Comparison of ENCODE assay signal across 10 cellular contexts in the genomic region with DNA sequence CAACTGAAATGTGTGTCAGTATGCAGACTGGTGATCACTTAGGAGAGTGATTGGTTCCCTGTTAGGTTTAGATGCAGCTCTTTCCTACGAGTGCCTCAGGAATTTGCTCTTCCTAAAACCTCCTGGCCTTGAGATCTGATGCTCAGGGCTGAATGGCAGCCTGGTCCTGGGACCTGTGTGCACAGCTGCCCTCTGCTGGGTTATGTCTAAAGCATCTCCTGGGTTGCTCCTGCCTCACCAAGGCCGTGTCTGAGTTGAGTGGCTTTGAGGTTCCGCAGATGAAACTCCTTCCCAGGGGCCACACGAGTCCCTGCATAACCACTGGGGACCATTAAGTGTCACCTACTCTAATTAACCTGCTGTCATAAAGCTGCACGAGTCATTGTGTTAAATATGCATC. TPM values are rescaled to one million over a fixed set of nuclear protein-coding genes. Genes with fewer than 3 reads are reported as not detected.
DNase-seq lines count a peak whose midpoint lies in the region; ATAC-seq, FAIRE-seq and TF ChIP-seq lines count a peak whose summit lies in the region.
"Had no signal": no experiment of that assay in that cellular context is flagged by ENCODE, and none has a peak within 500 bp of the region (broad histone marks: within the 10 kb centered on the region; RNA-seq: fewer than 3 reads in every experiment).

No MANE protein-coding gene starts in this region.

- no peaks in the 10 kb centered on the region; a peak in 1 of 7 replicates for H3K4me1 ChIP-seq in H1 (replicated peaks in 1 of 4; ENCODE audit: control insufficient read depth in 3 of 4, insufficient read depth in 4 of 4, low read length in 3 of 4)
- H3K4me1 ChIP-seq: HAP-1, prostate gland had no signal

- no peaks in the 10 kb centered on the region for H3K79me2 ChIP-seq in H1 (ENCODE audit: control insufficient read depth in 1 of 2, insufficient read depth in 2 of 2, low read length in 2 of 2)

- no peak for FAIRE-seq in H1 (lab: Jason Lieb, UNC)

- H2AFZ ChIP-seq in H1 (ENCODE audit: low read length): no peak overlapping the region

- DNase-seq in DMS53 (lab: John Stamatoyannopoulos, UW) (peak; percentile 48), DMS53 treated with DMSO at 0.1 percent for 48 hours (lab: John Stamatoyannopoulos, UW; ENCODE audit: unreplicated experiment) (no peak), NAMALWA (ENCODE audit: low spot score) (peak; percentile 15), H1 (ENCODE audit: low read depth in 1 of 2, low spot score in 2 of 2) (no peak), pons (ENCODE audit: low spot score) (peak; percentile 91), NCI-H1694 (lab: John Stamatoyannopoulos, UW) (no peak), A172 (ENCODE audit: low spot score) (no peak)

- H3K9me3 ChIP-seq in H1 (ENCODE audit: insufficient read depth in 2 of 2, low read depth in 1 of 2, low read length in 1 of 2): no peaks in the 10 kb centered on the region
- H3K9me3 ChIP-seq: HAP-1, prostate gland had no signal

- H3K27me3 ChIP-seq in H1 (replicated peaks in 1 of 4; ENCODE audit: control insufficient read depth in 3 of 4, extremely low read depth in 1 of 4, insufficient read depth in 3 of 4, low read length in 3 of 4): no peaks in the 10 kb centered on the region

- no peaks in the 10 kb centered on the region for H3K23me2 ChIP-seq in H1 (ENCODE audit: low read depth, low read length)

- no peak overlapping the region for H4K5ac ChIP-seq in H1 (ENCODE audit: insufficient read length, low read depth, low read length)

- no peak overlapping the region for H2BK120ac ChIP-seq in H1 (replicated peaks; ENCODE audit: low read depth, low read length)

- TF ChIP-seq RAD21 in H1 (IDR thresholded peaks at IDR 0.05 in 1 of 2, conservative IDR thresholded peaks at IDR 0.05 in 1 of 2; ENCODE audit: low read depth in 2 of 2, low read length in 2 of 2): peak; percentile 69 to 76

- no peak overlapping the region for H3K4me2 ChIP-seq in H1 (ENCODE audit: insufficient read depth in 1 of 2, low read depth in 2 of 2, low read length in 2 of 2)

- CTCF ChIA-PET in H1 (lab: Charles Lee; ENCODE audit: partially characterized antibody): interaction anchor here (0.6 to 6.8 kb wide), 19 partner anchors 9 to 190 kb away, joined by 3 to 54 read pairs (median 4); partner anchors contain the start of gene MVB12B

- no peak overlapping the region for H3K18ac ChIP-seq in H1 (ENCODE audit: extremely low read depth, low read length)

- H3K36me3 ChIP-seq in H1 (ENCODE audit: control insufficient read depth in 2 of 4, insufficient read depth in 4 of 4, low read length in 3 of 4): no peaks in the 10 kb centered on the region
- H3K36me3 ChIP-seq: prostate gland had no signal

- no peaks in the 10 kb centered on the region for H4K20me1 ChIP-seq in H1 (replicated peaks in 1 of 2; ENCODE audit: control insufficient read depth in 1 of 2, insufficient read depth in 2 of 2, low read length in 2 of 2)

- TF ChIP-seq POLR2A in H1 (IDR thresholded peaks at IDR 0.05; ENCODE audit: control extremely low read depth in 1 of 2, low read depth in 2 of 2, low read length in 2 of 2): no peak

- no peak for ATAC-seq in HG03457 (IDR thresholded peaks at IDR 0.05; ENCODE audit: unreplicated experiment)

- H3K4ac ChIP-seq in H1 (replicated peaks; ENCODE audit: insufficient read length, low read depth, low read length): no peak overlapping the region

- no peak overlapping the region for H2AK5ac ChIP-seq in H1 (ENCODE audit: low read depth, low read length)

- H2BK5ac ChIP-seq in H1 (ENCODE audit: low read depth, low read length): no peak overlapping the region

- no peak overlapping the region for H4K8ac ChIP-seq in H1 (ENCODE audit: extremely low read depth, insufficient read depth, low read length)

- no peak overlapping the region for H2BK20ac ChIP-seq in H1 (ENCODE audit: low read length)

- H2BK12ac ChIP-seq in H1 (ENCODE audit: low read depth, low read length): no peak overlapping the region

- H2BK15ac ChIP-seq in H1 (ENCODE audit: low read length): no peak overlapping the region

- no peak overlapping the region for H3K27ac ChIP-seq in H1 (ENCODE audit: low read depth, low read length)
- H3K27ac ChIP-seq: prostate gland had no signal

- no peak overlapping the region for H3K9ac ChIP-seq in H1 (replicated peaks in 1 of 4; ENCODE audit: extremely low read depth in 1 of 4, low read depth in 3 of 4, low read length in 3 of 4)

- WGBS in H1 (ENCODE audit: extremely low coverage in 1 of 2, insufficient coverage in 1 of 2, insufficient read length in 1 of 2, insufficient replicate concordance in 2 of 2, low coverage in 1 of 2, low lambda C conversion rate in 2 of 2, missing lambda C conversion rate in 1 of 2), 2 experiments: 83% methylated on average over 5 of the region's 5 CpGs; no CpG with 5 or more reads in 1 of the 2 experiments

- TF ChIP-seq EP300 in H1 (IDR thresholded peaks at IDR 0.05; ENCODE audit: borderline replicate concordance in 1 of 2, low read depth in 2 of 2, low read length in 2 of 2): no peak

- no peaks in the 10 kb centered on the region for H3K79me1 ChIP-seq in H1 (ENCODE audit: low read depth, low read length)

- H3K23ac ChIP-seq in H1 (ENCODE audit: insufficient read length): no peak overlapping the region

- TF ChIP-seq CTCF in H1 (IDR thresholded peaks at IDR 0.05; ENCODE audit: control extremely low read depth in 1 of 3, insufficient read depth in 1 of 3, low read depth in 1 of 3, low read length in 3 of 3): peak; percentile 56 to 64 (median 61)

- no peak overlapping the region for H3K4me3 ChIP-seq in H1 (ENCODE audit: extremely low read depth in 1 of 4, insufficient read depth in 2 of 4, low read depth in 3 of 4, low read length in 4 of 4)
- H3K4me3 ChIP-seq: HAP-1, prostate gland had no signal

- H3K14ac ChIP-seq in H1 (ENCODE audit: insufficient read length): no peak overlapping the region

- POLR2A ChIA-PET in H1 (lab: Charles Lee; ENCODE audit: partially characterized antibody): no interaction called here

- no peak overlapping the region for H3K56ac ChIP-seq in H1 (replicated peaks; ENCODE audit: insufficient read length, low read depth, low read length)

- H4K91ac ChIP-seq in H1 (replicated peaks; ENCODE audit: insufficient read length, low read length): no peak overlapping the region

TF ChIP-seq in H1, 55 proteins besides CTCF, POLR2A, EP300 and RAD21:
- TF ChIP-seq GTF2F1 (IDR thresholded peaks at IDR 0.05; ENCODE audit: borderline replicate concordance, low read depth, low read length): no peak
- no peak for TF ChIP-seq CHD1 (IDR thresholded peaks at IDR 0.05; ENCODE audit: low read depth, low read length)
- TF ChIP-seq TCF12 (IDR thresholded peaks at IDR 0.05; ENCODE audit: low read depth, low read length): no peak
- TF ChIP-seq, protein P1, sequence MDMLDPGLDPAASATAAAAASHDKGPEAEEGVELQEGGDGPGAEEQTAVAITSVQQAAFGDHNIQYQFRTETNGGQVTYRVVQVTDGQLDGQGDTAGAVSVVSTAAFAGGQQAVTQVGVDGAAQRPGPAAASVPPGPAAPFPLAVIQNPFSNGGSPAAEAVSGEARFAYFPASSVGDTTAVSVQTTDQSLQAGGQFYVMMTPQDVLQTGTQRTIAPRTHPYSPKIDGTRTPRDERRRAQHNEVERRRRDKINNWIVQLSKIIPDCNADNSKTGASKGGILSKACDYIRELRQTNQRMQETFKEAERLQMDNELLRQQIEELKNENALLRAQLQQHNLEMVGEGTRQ (IDR thresholded peaks at IDR 0.05; ENCODE audit: low read length): no peak
- no peak for TF ChIP-seq ATF3 (IDR thresholded peaks at IDR 0.05; ENCODE audit: insufficient read depth, low read depth, low read length)
- TF ChIP-seq SRF (IDR thresholded peaks at IDR 0.05; ENCODE audit: low read depth, low read length): no peak
- TF ChIP-seq JUN (IDR thresholded peaks at IDR 0.05; ENCODE audit: low read depth, low read length): no peak
- TF ChIP-seq RFX5 (IDR thresholded peaks at IDR 0.05; ENCODE audit: borderline replicate concordance, low read depth, low read length): no peak
- no peak for TF ChIP-seq CHD2 (IDR thresholded peaks at IDR 0.05; ENCODE audit: low read length)
- TF ChIP-seq KDM4A (IDR thresholded peaks at IDR 0.05; ENCODE audit: low read depth, low read length, severe bottlenecking): no peak
- no peak for TF ChIP-seq CBX5 (IDR thresholded peaks at IDR 0.05; ENCODE audit: low read depth, low read length)
- no peak for TF ChIP-seq EGR1 (IDR thresholded peaks at IDR 0.05; ENCODE audit: borderline replicate concordance, low read depth, low read length)
- no peak for TF ChIP-seq TAF1 (IDR thresholded peaks at IDR 0.05; ENCODE audit: low read depth, low read length)
- no peak for TF ChIP-seq HDAC2 (IDR thresholded peaks at IDR 0.05; ENCODE audit: borderline replicate concordance in 1 of 2, low read depth in 2 of 2, low read length in 2 of 2)
- no peak for TF ChIP-seq CEBPB (IDR thresholded peaks at IDR 0.05; ENCODE audit: low read depth, low read length)
- TF ChIP-seq ATF2 (IDR thresholded peaks at IDR 0.05; ENCODE audit: low read length): no peak

RNA-seq across cellular contexts. Expression of gene MVB12B, which starts 59.5 kb away (rescaled TPM):
- 5.0 and 5.9 TPM in 2 replicates for total RNA-seq in H1 (2021; fragmentation: NEBNext Ultra II Directional; extraction: Animal tissue kit (Norgen Biotek cat#: 25700))
- polyA plus RNA-seq in H1 (2011; rRNA removed): 2.6 and 3.7 TPM in 2 replicates
- polyA plus RNA-seq in H1 (2011; cell fraction: cytosol; rRNA removed): 3.0 TPM
- polyA plus RNA-seq in H1 (2011; cell fraction: nucleus; rRNA removed): 5.0 TPM
- 3.1 to 4.5 TPM (median 3.4 TPM) in 4 replicates for polyA plus RNA-seq in H1 (2012, experiment 1 of 2)
- polyA plus RNA-seq in H1 (2012, experiment 2 of 2): 3.0 TPM
- 2.8 TPM for polyA plus RNA-seq in H1 (2013, experiment 1 of 2)
- polyA plus RNA-seq in H1 (2013, experiment 2 of 2): 2.6 TPM
- polyA minus RNA-seq in H1 (2011; rRNA and poly(A)+ RNA removed): 4.5 and 4.6 TPM in 2 replicates
- 6.5 TPM for polyA minus RNA-seq in H1 (2011; cell fraction: cytosol; rRNA and poly(A)+ RNA removed)
- polyA minus RNA-seq in H1 (2011; cell fraction: nucleus; rRNA and poly(A)+ RNA removed): 9.8 TPM
- total RNA-seq in A172 (2014; rRNA removed; shearing (Covaris generic)): 10.7 TPM in 2 replicates

Comparison
In these comparisons a context has a peak if more than half of its experiments do, and no peak if none do; other contexts are left out.
1. DNase-seq: peak in DMS53 (single experiment), NAMALWA (single experiment) and pons (single experiment); none in DMS53 treated with DMSO at 0.1 percent for 48 hours (single experiment), H1 (0 of 2), NCI-H1694 (single experiment) and A172 (single experiment).